Comparison of ENCODE assay signal across 17 cellular contexts in the genomic region with DNA sequence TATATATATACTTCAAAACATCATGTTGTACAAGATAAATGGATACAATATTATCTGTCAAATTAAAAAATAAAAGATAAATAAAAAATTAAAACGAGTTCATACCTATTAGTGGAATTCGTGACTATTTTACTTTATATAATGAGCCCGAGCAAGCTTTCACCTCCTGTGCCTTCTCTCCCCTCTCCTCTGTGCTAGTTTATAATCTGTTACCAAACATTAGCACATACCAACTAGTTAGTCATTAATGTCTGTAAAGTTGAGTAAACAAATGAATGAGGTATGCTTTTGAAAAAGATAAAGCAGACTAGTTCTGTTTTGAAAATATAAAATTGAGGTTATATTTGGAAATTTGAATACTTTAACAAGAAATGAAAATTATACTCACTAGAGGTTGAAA.
A peak's percentile ranks its signal among the peaks of the same experiment; 100 is the strongest.
DNase-seq lines count a peak whose midpoint lies in the region; ATAC-seq, FAIRE-seq and TF ChIP-seq lines count a peak whose summit lies in the region.
"Had no signal": no experiment of that assay in that cellular context is flagged by ENCODE, and none has a peak within 500 bp of the region (broad histone marks: within the 10 kb centered on the region; RNA-seq: fewer than 3 reads in every experiment).

No MANE protein-coding gene starts in this region.

- TF ChIP-seq POLR2A in right lobe of liver (IDR thresholded peaks at IDR 0.05) (peak; percentile 36), GM12891 (IDR thresholded peaks at IDR 0.05; ENCODE audit: low read depth, low read length) (no peak)

- POLR2A ChIA-PET in PC-3 (lab: Charles Lee; ENCODE audit: unreplicated experiment): no interaction called here

- CTCF ChIA-PET in PC-3 (lab: Charles Lee): interaction anchor here (0.6 kb wide), 1 partner anchor 181 kb away, joined by 3 read pairs; no protein-coding TSS in a partner anchor

- H3K27me3 ChIP-seq in PC-3 (ENCODE audit: low read length) (no peaks in the 10 kb centered on the region), hepatocyte (no peaks in the 10 kb centered on the region), right lobe of liver (no peaks in the 10 kb centered on the region)

- H3K79me2 ChIP-seq in PC-3 (ENCODE audit: low read length): no peaks in the 10 kb centered on the region
- no peaks in the 10 kb centered on the region for H3K79me2 ChIP-seq in hepatocyte

- H3K9me3 ChIP-seq in PC-3 (ENCODE audit: low read length) (no peaks in the 10 kb centered on the region), hepatocyte (ENCODE audit: low read depth) (no peaks in the 10 kb centered on the region), right lobe of liver (no peaks in the 10 kb centered on the region)

- DNase-seq in DMS53 (lab: John Stamatoyannopoulos, UW) (peak; percentile 44), PC-3 (peak; percentile 70), hepatocyte (ENCODE audit: low spot score) (peak; percentile 11), right lobe of liver (no peak), RPMI8226 (no peak), GM12891 (ENCODE audit: insufficient read length, low spot score) (no peak), dermis blood vessel endothelial cell (no peak)
- DNase-seq: ACHN, COR-L47, DMS153, H9, NCI-H1417 treated with DMSO at 0.1 percent for 48 hours, NCI-H2081, NCI-H774, PC-9 had no signal

- H2AFZ ChIP-seq in PC-3 (ENCODE audit: low read length) (no peak overlapping the region), hepatocyte (no peak overlapping the region)
- H2AFZ ChIP-seq: PC-9 had no signal

- BruUV-seq in PC-3 (replicated peaks; lab: Mats Ljungman, UMichigan): no TSS peak

- H3K4me3 ChIP-seq in PC-3 (ENCODE audit: low read length) (no peak overlapping the region), hepatocyte (no peak overlapping the region), right lobe of liver (peak overlapping the region in 2 of 3 donors; percentile 2 to 24)
- H3K4me3 ChIP-seq: K562, PC-9 had no signal

- H3F3A ChIP-seq in PC-3 (ENCODE audit: low read length, unreplicated experiment): no peaks in the 10 kb centered on the region

- intact Hi-C loops in PC-3 (cut with micrococcal nuclease) (loop anchor here (1.0 kb wide), 1 partner anchor 35 kb away; no protein-coding TSS in a partner anchor), right lobe of liver (cut with DNase I) (no loop called here)

- ATAC-seq in PC-3 (peak; percentile 86), right lobe of liver (peak; percentile 74 to 92 (median 82)), GM18873 (IDR thresholded peaks at IDR 0.05; ENCODE audit: low FRiP score, unreplicated experiment) (no peak)
- ATAC-seq: K562 had no signal

- 40% methylated on average over 3 of the region's 3 CpGs for WGBS in hepatocyte (ENCODE audit: low lambda C conversion rate, missing lambda C conversion rate)
- WGBS in right lobe of liver (ENCODE audit: insufficient coverage, low coverage, low lambda C conversion rate, missing lambda C conversion rate): 11% methylated on average over 3 of the region's 3 CpGs

- no peaks in the 10 kb centered on the region for H3K9me2 ChIP-seq in PC-3 (replicated peaks; ENCODE audit: low read length)
- no peaks in the 10 kb centered on the region for H3K9me2 ChIP-seq in hepatocyte (replicated peaks; ENCODE audit: insufficient read depth)

- no peak overlapping the region for H3K27ac ChIP-seq in PC-3 (ENCODE audit: low read length)
- H3K27ac ChIP-seq in hepatocyte: peak overlapping the region; percentile 67
- peak overlapping the region in 1 of 3 donors; percentile 12 for H3K27ac ChIP-seq in right lobe of liver
- H3K27ac ChIP-seq: PC-9 had no signal

- H3K36me3 ChIP-seq in PC-3 (ENCODE audit: low read depth, low read length) (no peaks in the 10 kb centered on the region), hepatocyte (replicated peaks; ENCODE audit: insufficient read depth, low read depth) (no peaks in the 10 kb centered on the region), right lobe of liver (no peaks in the 10 kb centered on the region)

- H3K4me2 ChIP-seq in PC-3 (ENCODE audit: low read length) (no peak overlapping the region), hepatocyte (peak overlapping the region; percentile 54)
- H3K4me2 ChIP-seq: PC-9 had no signal

- no peak for TF ChIP-seq CTCF in PC-3 (conservative IDR thresholded peaks at IDR 0.05; ENCODE audit: low read depth, low read length)
- no peak for TF ChIP-seq CTCF in hepatocyte (IDR thresholded peaks at IDR 0.05; ENCODE audit: poor library complexity)
- no peak for TF ChIP-seq CTCF in right lobe of liver (IDR thresholded peaks at IDR 0.05)

- H4K20me1 ChIP-seq in PC-3 (ENCODE audit: low read length) (no peaks in the 10 kb centered on the region), hepatocyte (ENCODE audit: insufficient read depth, poor library complexity, severe bottlenecking) (no peaks in the 10 kb centered on the region)

- peaks cover 19% of the 10 kb centered on the region for H3K4me1 ChIP-seq in PC-3 (ENCODE audit: insufficient read depth, low read length)
- H3K4me1 ChIP-seq in hepatocyte (ENCODE audit: insufficient read depth): peaks cover 10% of the 10 kb centered on the region
- H3K4me1 ChIP-seq in right lobe of liver: peaks cover 0 to 9% (median 4%) of the 10 kb centered on the region in 4 donors

- no peak for FAIRE-seq in GM12891 (lab: Jason Lieb, UNC)
- FAIRE-seq: K562 had no signal

- no peak overlapping the region for H3K9ac ChIP-seq in PC-3 (ENCODE audit: low read length)

TF ChIP-seq in GM12891, 5 proteins besides CTCF, POLR2A, EP300 and RAD21:
- TF ChIP-seq POLR2AphosphoS5 (IDR thresholded peaks at IDR 0.05; ENCODE audit: low read depth, low read length): no peak
- no peak for TF ChIP-seq PAX5 (IDR thresholded peaks at IDR 0.05; ENCODE audit: insufficient read depth, low read length, severe bottlenecking)
- no peak for TF ChIP-seq TAF1 (IDR thresholded peaks at IDR 0.05; ENCODE audit: low read depth, low read length)

Comparison
In these comparisons a context has a peak if more than half of its experiments do, and no peak if none do; other contexts are left out.
1. DNase-seq: peak in DMS53 (single experiment), PC-3 (single experiment) and hepatocyte (single experiment); none in right lobe of liver (0 of 3), RPMI8226 (single experiment), GM12891 (single experiment) and dermis blood vessel endothelial cell (single experiment).
2. H3K4me3 ChIP-seq: peak in right lobe of liver (2 of 3); none in PC-3 (single experiment) and hepatocyte (single experiment).